In the genomic region with DNA sequence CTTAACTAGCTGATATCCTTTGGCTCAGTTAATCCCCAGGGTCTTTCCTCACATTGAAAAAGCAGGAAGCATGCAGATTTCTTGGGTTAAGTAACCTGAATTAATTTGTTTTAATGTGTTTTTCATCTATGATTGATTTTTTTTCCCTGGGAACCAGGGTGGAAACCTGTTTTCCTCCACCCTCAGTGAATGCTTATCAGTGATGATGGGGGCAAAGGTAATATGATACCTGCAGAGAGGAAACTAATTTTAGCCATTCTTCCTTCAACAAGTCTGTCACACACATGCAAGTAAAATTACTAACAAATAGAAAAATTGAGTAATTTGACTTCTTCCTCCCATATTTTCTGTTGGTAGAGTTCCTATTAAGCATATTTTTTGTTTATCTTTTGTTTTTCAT, we compare ENCODE assay signal across 31 cellular contexts. TPM values are rescaled to one million over a fixed set of nuclear protein-coding genes. Genes with fewer than 3 reads are reported as not detected.
"Had no signal": no experiment of that assay in that cellular context is flagged by ENCODE, and none has a peak within 500 bp of the region (broad histone marks: within the 10 kb centered on the region; RNA-seq: fewer than 3 reads in every experiment).

No MANE protein-coding gene starts in this region.

- H3K36me3 Mint-ChIP-seq: mesothelial cell of epicardium; naive thymus-derived CD4-positive, alpha-beta T cell; stimulated activated effector memory CD8-positive, alpha-beta T cell treated with anti-CD3 and anti-CD28 coated beads, Interleukin-12 subunit alpha, Interleukin-12 subunit beta, amount 100 ng/mL, for 72 hours had no signal

- H3K4me3 Mint-ChIP-seq: mesothelial cell of epicardium; naive thymus-derived CD4-positive, alpha-beta T cell; nephron; stimulated activated effector memory CD8-positive, alpha-beta T cell treated with anti-CD3 and anti-CD28 coated beads, Interleukin-12 subunit alpha, Interleukin-12 subunit beta, amount 100 ng/mL, for 72 hours had no signal

- H3K4me3 ChIP-seq: dorsolateral prefrontal cortex, esophagus muscularis mucosa, gastroesophageal sphincter, heart left ventricle, hepatocyte, left lung, stomach, thyroid gland, vagina had no signal

- H3K9me3 ChIP-seq: esophagus muscularis mucosa, gastroesophageal sphincter, heart left ventricle, left lung, stomach, thyroid gland, vagina had no signal

- ATAC-seq: foreskin keratinocyte; gastroesophageal sphincter; heart left ventricle; left lung; naive thymus-derived CD4-positive, alpha-beta T cell; sciatic nerve; stimulated activated effector memory CD8-positive, alpha-beta T cell treated with anti-CD3 and anti-CD28 coated beads, Interleukin-12 subunit alpha, Interleukin-12 subunit beta, amount 100 ng/mL, for 72 hours had no signal

- H3K27me3 ChIP-seq: thyroid gland had no signal

- H3K9me3 Mint-ChIP-seq: mesothelial cell of epicardium; nephron; stimulated activated effector memory CD8-positive, alpha-beta T cell treated with anti-CD3 and anti-CD28 coated beads, Interleukin-12 subunit alpha, Interleukin-12 subunit beta, amount 100 ng/mL, for 72 hours had no signal

- FAIRE-seq: colon, endothelial cell of umbilical vein, kidney had no signal

- H3K27ac ChIP-seq: dorsolateral prefrontal cortex, esophagus muscularis mucosa, foreskin keratinocyte, gastroesophageal sphincter, heart left ventricle, left lung, stomach, thyroid gland, vagina had no signal

- H3K36me3 ChIP-seq: esophagus muscularis mucosa, gastroesophageal sphincter, heart left ventricle, left lung, stomach, thyroid gland, vagina had no signal

- H3K27ac Mint-ChIP-seq: mesothelial cell of epicardium; naive thymus-derived CD4-positive, alpha-beta T cell; nephron; stimulated activated effector memory CD8-positive, alpha-beta T cell treated with anti-CD3 and anti-CD28 coated beads, Interleukin-12 subunit alpha, Interleukin-12 subunit beta, amount 100 ng/mL, for 72 hours had no signal

- H3K4me1 Mint-ChIP-seq: mesothelial cell of epicardium; stimulated activated effector memory CD8-positive, alpha-beta T cell treated with anti-CD3 and anti-CD28 coated beads, Interleukin-12 subunit alpha, Interleukin-12 subunit beta, amount 100 ng/mL, for 72 hours had no signal

- DNase-seq: dorsolateral prefrontal cortex; effector CD4-positive, alpha-beta T cell; foreskin keratinocyte; heart left ventricle; kidney; left lung; mesenchymal stem cell; naive thymus-derived CD4-positive, alpha-beta T cell; nucleus accumbens; stimulated activated CD4-positive, alpha-beta T cell treated with anti-CD3 and anti-CD28 coated beads, Interleukin-2, amount 100 ng/mL, for 24 hours; stimulated activated CD4-positive, alpha-beta T cell treated with anti-CD3 and anti-CD28 coated beads, Interleukin-4, amount 100 ng/mL, for 24 hours; stimulated activated naive CD4-positive, alpha-beta T cell treated with Interleukin-2 at 50 U/mL for 16 hours; stomach; thyroid gland; trophoblast cell had no signal

- H3K4me1 ChIP-seq: foreskin keratinocyte had no signal

RNA-seq across cellular contexts. Expression of a gene that starts 5.9 kb away (rescaled TPM):
- total RNA-seq: endothelial cell of umbilical vein, foreskin keratinocyte, lower leg skin, lung microvascular endothelial cell, osteocyte, posterior vena cava, sciatic nerve, temporal lobe, vagina had no signal
- polyA plus RNA-seq: endothelial cell of umbilical vein; fibroblast of lung; foreskin keratinocyte; heart left ventricle; naive thymus-derived CD4-positive, alpha-beta T cell had no signal
